In genomic region chr10:119543814-119544642, GRCh38 we compare ENCODE assay signal across 9 cellular contexts. TPM values are rescaled to one million over a fixed set of nuclear protein-coding genes. Genes with fewer than 3 reads are reported as not detected.
A peak's percentile ranks its signal among the peaks of the same experiment; 100 is the strongest.
DNase-seq lines count a peak whose midpoint lies in the region; ATAC-seq and TF ChIP-seq lines count a peak whose summit lies in the region.
"Had no signal": no experiment of that assay in that cellular context is flagged by ENCODE, and none has a peak within 500 bp of the region (broad histone marks: within the 10 kb centered on the region; RNA-seq: fewer than 3 reads in every experiment).

No MANE protein-coding gene starts in this region.

- no peaks in the 10 kb centered on the region for H3K9me3 ChIP-seq in thoracic aorta

- peaks cover 7% of the 10 kb centered on the region for H3K36me3 Mint-ChIP-seq in activated naive CD4-positive, alpha-beta T cell treated with anti-CD3 and anti-CD28 coated beads for 36 hours (ENCODE audit: low read depth)
- peaks cover 5% of the 10 kb centered on the region for H3K36me3 Mint-ChIP-seq in activated naive CD8-positive, alpha-beta T cell

- H3K4me1 Mint-ChIP-seq in activated naive CD4-positive, alpha-beta T cell treated with anti-CD3 and anti-CD28 coated beads for 36 hours (ENCODE audit: low read depth): peaks cover 17% of the 10 kb centered on the region
- H3K4me1 Mint-ChIP-seq in activated naive CD8-positive, alpha-beta T cell (ENCODE audit: low read depth): peaks cover 26% of the 10 kb centered on the region

- H3K27ac ChIP-seq in thoracic aorta: peak overlapping the region; percentile 64 to 77
- H3K27ac ChIP-seq: parathyroid adenoma had no signal

- H3K4me3 Mint-ChIP-seq in activated naive CD4-positive, alpha-beta T cell treated with anti-CD3 and anti-CD28 coated beads for 36 hours: peak overlapping the region; percentile 84
- H3K4me3 Mint-ChIP-seq in activated naive CD8-positive, alpha-beta T cell: peak overlapping the region; percentile 90

- H3K27ac Mint-ChIP-seq in activated naive CD4-positive, alpha-beta T cell treated with anti-CD3 and anti-CD28 coated beads for 36 hours: peak overlapping the region; percentile 88
- peak overlapping the region; percentile 97 for H3K27ac Mint-ChIP-seq in activated naive CD8-positive, alpha-beta T cell

- TF ChIP-seq CTCF in thoracic aorta (IDR thresholded peaks at IDR 0.05): no peak

- H3K9me3 Mint-ChIP-seq in activated naive CD4-positive, alpha-beta T cell treated with anti-CD3 and anti-CD28 coated beads for 36 hours: no peaks in the 10 kb centered on the region
- no peaks in the 10 kb centered on the region for H3K9me3 Mint-ChIP-seq in activated naive CD8-positive, alpha-beta T cell (ENCODE audit: low read depth)

- H3K27me3 Mint-ChIP-seq in activated naive CD4-positive, alpha-beta T cell treated with anti-CD3 and anti-CD28 coated beads for 36 hours (ENCODE audit: low read depth): no peaks in the 10 kb centered on the region
- no peaks in the 10 kb centered on the region for H3K27me3 Mint-ChIP-seq in activated naive CD8-positive, alpha-beta T cell

- ATAC-seq in thoracic aorta (ENCODE audit: insufficient number of reproducible peaks, low FRiP score, low read depth) (peak; percentile 12), GM21447 (IDR thresholded peaks at IDR 0.05; ENCODE audit: unreplicated experiment) (no peak)

- no peak for DNase-seq in activated naive CD4-positive, alpha-beta T cell treated with anti-CD3 and anti-CD28 coated beads for 36 hours
- no peak for DNase-seq in activated naive CD4-positive, alpha-beta T cell treated with anti-CD3 and anti-CD28 coated beads, Interleukin-2, amount 50 U/mL, for 16 hours
- DNase-seq in iris pigment epithelial cell (ENCODE audit: low read depth) (peak; percentile 58), thoracic aorta (ENCODE audit: low spot score) (no peak), RPMI8226 (no peak), HK-2 (ENCODE audit: unreplicated experiment) (no peak)

- H3K4me1 ChIP-seq in thoracic aorta (ENCODE audit: control insufficient read depth in 1 of 2, low read depth in 2 of 2): peaks cover 3 to 33% of the 10 kb centered on the region in 2 donors

- H3K36me3 ChIP-seq in thoracic aorta: no peaks in the 10 kb centered on the region

- H3K27me3 ChIP-seq in thoracic aorta (replicated peaks; ENCODE audit: insufficient read depth): no peaks in the 10 kb centered on the region

- H3K4me3 ChIP-seq in thoracic aorta: peak overlapping the region; percentile 90

- intact Hi-C loops in activated naive CD4-positive, alpha-beta T cell treated with anti-CD3 and anti-CD28 coated beads for 36 hours (cut with micrococcal nuclease): loop anchor here (1.0 to 5.0 kb wide), 8 partner anchors 66 to 463 kb away; partner anchors contain the start of genes BAG3, EIF3A, GRK5 and INPP5F

- CTCF ChIA-PET in activated naive CD4-positive, alpha-beta T cell treated with anti-CD3 and anti-CD28 coated beads for 36 hours (lab: Charles Lee): interaction anchor here (0.6 to 4.2 kb wide), 11 partner anchors 11 to 345 kb away, joined by 3 to 30 read pairs (median 4); no protein-coding TSS in a partner anchor

RNA-seq across cellular contexts. Expression of gene RGS10, which starts 1.5 kb away (rescaled TPM):
- total RNA-seq in activated naive CD4-positive, alpha-beta T cell treated with anti-CD3 and anti-CD28 coated beads for 36 hours: 100 to 1,000 TPM; 234 to 240 TPM
- 10 to 100 TPM; 33.2 to 37.1 TPM for total RNA-seq in thoracic aorta

RNA-seq across cellular contexts. Expression of gene TIAL1, which starts 52.7 kb away (rescaled TPM):
- total RNA-seq in activated naive CD4-positive, alpha-beta T cell treated with anti-CD3 and anti-CD28 coated beads for 36 hours: 100 to 1,000 TPM; 184 to 192 TPM
- 10 to 100 TPM; 72.4 to 79.5 TPM for total RNA-seq in thoracic aorta

Comparison
In these comparisons a context has a peak if more than half of its experiments do, and no peak if none do; other contexts are left out.
1. RNA of gene RGS10, which starts 1.5 kb away (total RNA-seq): 234 to 240 TPM in activated naive CD4-positive, alpha-beta T cell treated with anti-CD3 and anti-CD28 coated beads for 36 hours; 33.2 to 37.1 TPM in thoracic aorta; every median in the first group is over 4 times any median in the second.